In the genomic region with DNA sequence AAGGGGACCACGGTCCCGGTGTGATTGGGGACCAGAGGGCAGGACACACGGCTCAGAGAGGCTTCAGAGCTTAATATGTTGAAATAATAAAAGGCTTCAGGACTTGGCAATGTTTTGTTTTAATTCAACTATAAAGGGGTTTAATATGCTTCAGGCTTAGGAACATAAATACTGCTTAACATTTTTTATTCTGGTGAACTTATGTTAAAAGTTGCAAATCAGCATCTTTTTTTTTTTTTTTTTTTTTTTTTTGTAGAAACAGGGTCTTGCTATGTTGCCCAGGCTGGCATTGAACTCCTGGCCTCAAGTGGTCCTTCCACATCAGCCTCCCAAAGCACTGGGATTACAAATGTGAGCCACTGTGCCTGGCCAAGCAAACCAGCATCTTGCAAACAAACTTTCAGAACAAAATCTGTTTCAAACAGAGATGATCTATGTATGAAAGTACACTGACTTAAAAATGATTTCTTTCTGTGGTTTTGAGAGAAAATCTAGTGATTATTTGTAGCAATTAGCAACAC, we compare ENCODE assay signal across 19 cellular contexts. TPM values are rescaled to one million over a fixed set of nuclear protein-coding genes. Genes with fewer than 3 reads are reported as not detected.
DNase-seq lines count a peak whose midpoint lies in the region; ATAC-seq and TF ChIP-seq lines count a peak whose summit lies in the region.
"Had no signal": no experiment of that assay in that cellular context is flagged by ENCODE, and none has a peak within 500 bp of the region (broad histone marks: within the 10 kb centered on the region; RNA-seq: fewer than 3 reads in every experiment).

No MANE protein-coding gene starts in this region.

- H3K9me3 Mint-ChIP-seq in CD4-positive, CD25-positive, alpha-beta regulatory T cell: peaks cover 0 to 5% (median 0%) of the 10 kb centered on the region in 7 donors
- no peaks in the 10 kb centered on the region for H3K9me3 Mint-ChIP-seq in CD8-positive, alpha-beta T cell
- H3K9me3 Mint-ChIP-seq in activated T-cell treated with anti-CD3 and anti-CD28 coated beads, Interleukin-2, amount 50 U/mL, for 72 hours: peaks cover 2 to 3% of the 10 kb centered on the region in 2 donors
- H3K9me3 Mint-ChIP-seq in memory B cell: peaks cover 3% of the 10 kb centered on the region

- ATAC-seq in CD4-positive, CD25-positive, alpha-beta regulatory T cell (ENCODE audit: low read depth in 2 of 2): no peak
- no peak for ATAC-seq in CD8-positive, alpha-beta T cell
- ATAC-seq in activated T-cell treated with anti-CD3 and anti-CD28 coated beads, Interleukin-2, amount 50 U/mL, for 72 hours (replicated peaks in 1 of 2): no peak
- ATAC-seq in memory B cell (ENCODE audit: low read depth) (no peak), HG02798 (IDR thresholded peaks at IDR 0.05; ENCODE audit: poor library complexity, unreplicated experiment) (no peak), esophagus mucosa (no peak)
- ATAC-seq: activated CD4-positive, CD25-positive, alpha-beta regulatory T cell treated with anti-CD3 and anti-CD28 coated beads, Interleukin-2, amount 50 U/mL, for 24 hours; heart right ventricle had no signal

- H3K4me3 Mint-ChIP-seq in CD4-positive, CD25-positive, alpha-beta regulatory T cell: peak overlapping the region; percentile 76 to 92 (median 84)
- H3K4me3 Mint-ChIP-seq in CD8-positive, alpha-beta T cell: peak overlapping the region; percentile 65
- H3K4me3 Mint-ChIP-seq in activated T-cell treated with anti-CD3 and anti-CD28 coated beads, Interleukin-2, amount 50 U/mL, for 72 hours: peak overlapping the region; percentile 58 to 65
- H3K4me3 Mint-ChIP-seq in memory B cell: peak overlapping the region; percentile 16

- no peaks in the 10 kb centered on the region for H3K27me3 ChIP-seq in CD4-positive, CD25-positive, alpha-beta regulatory T cell (ENCODE audit: control insufficient read depth, insufficient read depth, low read length)
- H3K27me3 ChIP-seq in CD8-positive, alpha-beta T cell (ENCODE audit: insufficient read depth, low read length): no peaks in the 10 kb centered on the region
- H3K27me3 ChIP-seq: BE2C, heart right ventricle had no signal

- H3K27me3 Mint-ChIP-seq in CD4-positive, CD25-positive, alpha-beta regulatory T cell: no peaks in the 10 kb centered on the region
- no peaks in the 10 kb centered on the region for H3K27me3 Mint-ChIP-seq in CD8-positive, alpha-beta T cell (ENCODE audit: low read depth)
- H3K27me3 Mint-ChIP-seq in activated T-cell treated with anti-CD3 and anti-CD28 coated beads, Interleukin-2, amount 50 U/mL, for 72 hours (ENCODE audit: low read depth): no peaks in the 10 kb centered on the region
- no peaks in the 10 kb centered on the region for H3K27me3 Mint-ChIP-seq in memory B cell

- no peak for DNase-seq in CD4-positive, CD25-positive, alpha-beta regulatory T cell
- peak in 1 of 7 experiments; percentile 37 for DNase-seq in CD8-positive, alpha-beta T cell
- no peak for DNase-seq in activated T-cell treated with anti-CD3 and anti-CD28 coated beads, Interleukin-2, amount 50 U/mL, for 72 hours
- DNase-seq in memory B cell (ENCODE audit: low spot score in 2 of 2): no peak
- no peak for DNase-seq in DMS53 treated with DMSO at 0.1 percent for 48 hours (lab: John Stamatoyannopoulos, UW; ENCODE audit: unreplicated experiment)
- DNase-seq: BE2C; DMS 273 treated with DMSO at 0.1 percent for 48 hours; heart right ventricle; Kasumi-1; NCI-H1092 treated with DMSO at 0.1 percent for 48 hours; NCI-H2081; NCI-H510A; SHP77 treated with DMSO at 0.1 percent for 48 hours; stimulated activated CD4-positive, alpha-beta T cell treated with anti-CD3 and anti-CD28 coated beads, Interleukin-4, amount 100 ng/mL, for 1 hour had no signal

- intact Hi-C loops in CD8-positive, alpha-beta T cell (cut with DNase I, micrococcal nuclease): loop anchor here (5.0 kb wide), 2 partner anchors 32 to 177 kb away; a partner anchor contains a TSS

- TF ChIP-seq CTCF in CD8-positive, alpha-beta T cell (IDR thresholded peaks at IDR 0.05): no peak

- peak overlapping the region; percentile 100 for H3K27ac ChIP-seq in CD4-positive, CD25-positive, alpha-beta regulatory T cell (ENCODE audit: insufficient read depth, low read length, poor library complexity, severe bottlenecking)
- no peak overlapping the region for H3K27ac ChIP-seq in CD8-positive, alpha-beta T cell (ENCODE audit: low read depth, low read length)

- H3K4me1 ChIP-seq in CD4-positive, CD25-positive, alpha-beta regulatory T cell (ENCODE audit: control insufficient read depth, insufficient read depth, low read length, poor library complexity, severe bottlenecking): peaks cover 98% of the 10 kb centered on the region
- H3K4me1 ChIP-seq in CD8-positive, alpha-beta T cell (ENCODE audit: insufficient read depth, low read length): peaks cover 95% of the 10 kb centered on the region

- peak overlapping the region; percentile 90 to 98 (median 93) for H3K27ac Mint-ChIP-seq in CD4-positive, CD25-positive, alpha-beta regulatory T cell
- H3K27ac Mint-ChIP-seq in CD8-positive, alpha-beta T cell: peak overlapping the region; percentile 93
- H3K27ac Mint-ChIP-seq in activated T-cell treated with anti-CD3 and anti-CD28 coated beads, Interleukin-2, amount 50 U/mL, for 72 hours: peak overlapping the region; percentile 98
- peak overlapping the region; percentile 95 for H3K27ac Mint-ChIP-seq in memory B cell

- POLR2A ChIA-PET in CD8-positive, alpha-beta T cell (lab: Charles Lee): interaction anchor here (0.7 to 4.2 kb wide), 5 partner anchors 14 to 75 kb away, joined by 3 to 21 read pairs (median 5); no protein-coding TSS in a partner anchor

- H3K4me1 Mint-ChIP-seq in CD4-positive, CD25-positive, alpha-beta regulatory T cell: peaks cover 35 to 97% (median 75%) of the 10 kb centered on the region in 4 donors
- peaks cover 94% of the 10 kb centered on the region for H3K4me1 Mint-ChIP-seq in CD8-positive, alpha-beta T cell (ENCODE audit: low read depth)
- peaks cover 95% of the 10 kb centered on the region for H3K4me1 Mint-ChIP-seq in activated T-cell treated with anti-CD3 and anti-CD28 coated beads, Interleukin-2, amount 50 U/mL, for 72 hours (ENCODE audit: low read depth)
- H3K4me1 Mint-ChIP-seq in memory B cell: peaks cover 46% of the 10 kb centered on the region

- peaks cover 38% of the 10 kb centered on the region for H3K36me3 ChIP-seq in CD4-positive, CD25-positive, alpha-beta regulatory T cell (ENCODE audit: control insufficient read depth, insufficient read depth, low read length)
- peaks cover 7% of the 10 kb centered on the region for H3K36me3 ChIP-seq in CD8-positive, alpha-beta T cell (ENCODE audit: insufficient read depth, low read length)
- H3K36me3 ChIP-seq: BE2C, heart right ventricle had no signal

- CTCF ChIA-PET in CD8-positive, alpha-beta T cell (lab: Charles Lee): interaction anchor here (1.0 to 7.2 kb wide), 5 partner anchors 10 to 74 kb away, joined by 3 to 55 read pairs (median 5); no protein-coding TSS in a partner anchor

- peaks cover 56% of the 10 kb centered on the region for H3K36me3 Mint-ChIP-seq in CD4-positive, CD25-positive, alpha-beta regulatory T cell
- peaks cover 84% of the 10 kb centered on the region for H3K36me3 Mint-ChIP-seq in CD8-positive, alpha-beta T cell
- H3K36me3 Mint-ChIP-seq in activated T-cell treated with anti-CD3 and anti-CD28 coated beads, Interleukin-2, amount 50 U/mL, for 72 hours (ENCODE audit: insufficient read depth in 2 of 2): peaks cover 20 to 37% of the 10 kb centered on the region in 2 donors
- peaks cover 28% of the 10 kb centered on the region for H3K36me3 Mint-ChIP-seq in memory B cell

- peak overlapping the region; percentile 38 for H3K4me3 ChIP-seq in CD4-positive, CD25-positive, alpha-beta regulatory T cell (ENCODE audit: low read depth, low read length)
- no peak overlapping the region for H3K4me3 ChIP-seq in CD8-positive, alpha-beta T cell (ENCODE audit: low read depth, low read length)
- H3K4me3 ChIP-seq: heart right ventricle, lung had no signal

- no peaks in the 10 kb centered on the region for H3K9me3 ChIP-seq in CD4-positive, CD25-positive, alpha-beta regulatory T cell (ENCODE audit: control insufficient read depth in 2 of 2, low read length in 2 of 2)
- no peaks in the 10 kb centered on the region for H3K9me3 ChIP-seq in CD8-positive, alpha-beta T cell (ENCODE audit: low read length)
- H3K9me3 ChIP-seq: BE2C, heart right ventricle had no signal

RNA-seq across cellular contexts. Expression of a gene that starts 37.7 kb away (rescaled TPM):
- 645 TPM for total RNA-seq in CD4-positive, CD25-positive, alpha-beta regulatory T cell
- polyA plus RNA-seq in CD4-positive, CD25-positive, alpha-beta regulatory T cell: 100 to 1,000 TPM; 360 to 479 (median 397) TPM
- total RNA-seq in CD8-positive, alpha-beta T cell: 100 to 1,000 TPM; 533 to 539 TPM
- total RNA-seq in activated T-cell treated with anti-CD3 and anti-CD28 coated beads, Interleukin-2, amount 50 U/mL, for 72 hours: 100 to 1,000 TPM; 150 to 182 TPM
- total RNA-seq in esophagus mucosa: 1.2 TPM
- total RNA-seq: astrocyte had no signal

Comparison
In these comparisons a context has a peak if more than half of its experiments do, and no peak if none do; other contexts are left out.
1. H3K4me3 Mint-ChIP-seq: peak in every context shown above with its lines; median percentile 84 in CD4-positive, CD25-positive, alpha-beta regulatory T cell; 65 in CD8-positive, alpha-beta T cell; 62 in activated T-cell treated with anti-CD3 and anti-CD28 coated beads, Interleukin-2, amount 50 U/mL, for 72 hours; 16 in memory B cell.
2. RNA of a gene that starts 37.7 kb away (total RNA-seq): 645 TPM in CD4-positive, CD25-positive, alpha-beta regulatory T cell (single experiment), 533 to 539 TPM in CD8-positive, alpha-beta T cell and 150 to 182 TPM in activated T-cell treated with anti-CD3 and anti-CD28 coated beads, Interleukin-2, amount 50 U/mL, for 72 hours; 1.2 TPM in esophagus mucosa (single experiment); every median in the first group is over 10 times any median in the second.
3. Peak in every context shown above with its lines, with median percentiles within 50 percentile points of each other: H3K27ac Mint-ChIP-seq.